10 cellular contexts compared by ENCODE assay signal in the genomic region with DNA sequence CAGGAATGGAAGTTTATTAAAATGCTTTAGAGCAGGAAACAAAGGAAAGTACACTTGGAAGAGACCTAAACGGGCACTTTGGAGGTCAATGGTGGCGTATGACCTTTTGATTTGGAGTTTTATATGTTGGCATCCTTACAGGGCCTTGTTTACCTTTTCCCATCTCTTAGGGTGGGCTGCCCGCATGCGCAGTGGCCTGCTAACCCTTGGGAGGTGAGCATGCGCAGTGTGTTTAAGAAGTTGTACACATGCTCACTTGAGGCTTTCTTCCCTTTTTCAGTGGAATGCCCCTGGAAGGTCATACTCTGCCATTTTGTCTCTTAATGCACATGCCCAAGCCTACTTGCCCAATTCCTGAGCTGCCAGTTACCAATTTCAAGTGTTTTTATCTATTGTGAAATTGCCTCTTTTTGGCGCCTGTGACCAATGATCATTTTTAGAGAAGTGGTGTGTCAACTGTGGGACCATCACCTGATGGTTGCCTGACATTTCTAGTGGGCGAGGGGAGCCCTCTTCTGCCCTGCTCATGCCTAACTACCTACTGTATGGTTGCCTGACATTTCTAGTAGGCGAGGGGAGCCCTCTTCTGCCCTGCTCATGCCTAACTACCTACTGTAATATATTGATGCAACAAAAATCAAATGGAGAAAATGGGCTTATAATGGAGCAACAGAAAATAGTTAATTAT.
DNase-seq lines count a peak whose midpoint lies in the region; ATAC-seq and TF ChIP-seq lines count a peak whose summit lies in the region.
"Had no signal": no experiment of that assay in that cellular context is flagged by ENCODE, and none has a peak within 500 bp of the region (broad histone marks: within the 10 kb centered on the region; RNA-seq: fewer than 3 reads in every experiment).

No MANE protein-coding gene starts in this region.

- no peaks in the 10 kb centered on the region for H3K4me1 Mint-ChIP-seq in glutamatergic neuron (ENCODE audit: low read depth, unreplicated experiment)

- H3K9me3 ChIP-seq in cardiac muscle cell (ENCODE audit: low read depth) (no peaks in the 10 kb centered on the region), upper lobe of right lung (no peaks in the 10 kb centered on the region), aorta (ENCODE audit: control insufficient read depth, low read length) (no peaks in the 10 kb centered on the region)
- H3K9me3 ChIP-seq: stomach had no signal

- no peaks in the 10 kb centered on the region for H3K27me3 Mint-ChIP-seq in glutamatergic neuron (ENCODE audit: unreplicated experiment)

- H3K4me3 Mint-ChIP-seq in glutamatergic neuron (ENCODE audit: unreplicated experiment): no peak overlapping the region

- no peaks in the 10 kb centered on the region for H3K9me3 Mint-ChIP-seq in glutamatergic neuron (ENCODE audit: unreplicated experiment)

- intact Hi-C loops in Right ventricle myocardium superior (cut with DNase I): no loop called here
- intact Hi-C loops in upper lobe of right lung (cut with DNase I): no loop called here
- intact Hi-C loops in aorta (cut with DNase I): no loop called here

- H3K36me3 Mint-ChIP-seq in glutamatergic neuron (ENCODE audit: unreplicated experiment): no peaks in the 10 kb centered on the region

- H3K4me1 ChIP-seq in cardiac muscle cell (ENCODE audit: low read depth) (no peaks in the 10 kb centered on the region), upper lobe of right lung (no peaks in the 10 kb centered on the region), aorta (ENCODE audit: control insufficient read depth in 1 of 2, insufficient read depth in 2 of 2, low read length in 2 of 2) (no peaks in the 10 kb centered on the region)

- H3K4me3 ChIP-seq in cardiac muscle cell: no peak overlapping the region
- H3K4me3 ChIP-seq in upper lobe of right lung: no peak overlapping the region
- no peak overlapping the region for H3K4me3 ChIP-seq in aorta (ENCODE audit: low read length in 2 of 2)
- H3K4me3 ChIP-seq: stomach had no signal

- peak; percentile 22 for TF ChIP-seq CTCF in cardiac muscle cell (IDR thresholded peaks at IDR 0.05; ENCODE audit: low read depth, low read length)
- peak; percentile 18 for TF ChIP-seq CTCF in upper lobe of right lung (IDR thresholded peaks at IDR 0.05)
- no peak for TF ChIP-seq CTCF in glutamatergic neuron (IDR thresholded peaks at IDR 0.05; ENCODE audit: partially characterized antibody, unreplicated experiment)

- 90 to 93% methylated on average over 8 of the region's 8 CpGs for WGBS in aorta, 2 donors

- H3K27ac Mint-ChIP-seq in glutamatergic neuron (ENCODE audit: unreplicated experiment): no peak overlapping the region

- no peak for ATAC-seq in Right ventricle myocardium superior (ENCODE audit: poor library complexity)
- peak; percentile 73 for ATAC-seq in upper lobe of right lung
- no peak for ATAC-seq in GM18858 (IDR thresholded peaks at IDR 0.05; ENCODE audit: unreplicated experiment)
- no peak for ATAC-seq in aorta (ENCODE audit: low FRiP score)

- H3K36me3 ChIP-seq in cardiac muscle cell (no peaks in the 10 kb centered on the region), upper lobe of right lung (no peaks in the 10 kb centered on the region), aorta (ENCODE audit: control insufficient read depth in 1 of 2, insufficient read depth in 2 of 2, low read length in 1 of 2) (no peaks in the 10 kb centered on the region)
- H3K36me3 ChIP-seq: stomach had no signal

- H3K27ac ChIP-seq in cardiac muscle cell: no peak overlapping the region
- H3K27ac ChIP-seq in upper lobe of right lung: no peak overlapping the region
- no peak overlapping the region for H3K27ac ChIP-seq in aorta (ENCODE audit: low read depth in 1 of 2, low read length in 2 of 2)
- H3K27ac ChIP-seq: stomach had no signal

- H3K27me3 ChIP-seq in cardiac muscle cell: no peaks in the 10 kb centered on the region
- no peaks in the 10 kb centered on the region for H3K27me3 ChIP-seq in upper lobe of right lung
- no peaks in the 10 kb centered on the region for H3K27me3 ChIP-seq in aorta (ENCODE audit: control insufficient read depth in 1 of 2, insufficient read depth in 2 of 2, low read length in 1 of 2)
- H3K27me3 ChIP-seq: stomach had no signal

- peak in 1 of 2 donors; percentile 41 for DNase-seq in cardiac muscle cell (ENCODE audit: low read depth in 1 of 2, low spot score in 1 of 2)
- no peak for DNase-seq in Right ventricle myocardium superior
- DNase-seq in NOMO-1 treated with DMSO at 0.1 percent for 48 hours (lab: John Stamatoyannopoulos, UW; ENCODE audit: unreplicated experiment): peak; percentile 26
- peak; percentile 50 for DNase-seq in fibroblast of peridontal ligament (ENCODE audit: extremely low read depth)
- no peak for DNase-seq in upper lobe of right lung
- no peak for DNase-seq in aorta
- no peak for DNase-seq in glutamatergic neuron
- DNase-seq: cerebellar nuclear complex, stomach had no signal

Comparison
In these comparisons a context has a peak if more than half of its experiments do, and no peak if none do; other contexts are left out.
1. DNase-seq: peak in NOMO-1 treated with DMSO at 0.1 percent for 48 hours (single experiment) and fibroblast of peridontal ligament (single experiment); none in Right ventricle myocardium superior (single experiment), upper lobe of right lung (single experiment), aorta (0 of 2) and glutamatergic neuron (single experiment).